In genomic region chr16:3717235-3718018, GRCh38 we compare ENCODE assay signal across 8 cellular contexts. TPM values are rescaled to one million over a fixed set of nuclear protein-coding genes. Genes with fewer than 3 reads are reported as not detected.
A peak's percentile ranks its signal among the peaks of the same experiment; 100 is the strongest.
DNase-seq lines count a peak whose midpoint lies in the region; ATAC-seq, FAIRE-seq and TF ChIP-seq lines count a peak whose summit lies in the region.

Gene TRAP1, minus strand, starts transcription at chr16:3717524. Its CDS starts 16 bp downstream, at chr16:3717508.

- H3K36me3 Mint-ChIP-seq in central memory CD8-positive, alpha-beta T cell (ENCODE audit: insufficient read depth): peaks cover 4% of the 10 kb centered on the region

- H3K9me1 ChIP-seq in keratinocyte (ENCODE audit: control insufficient read depth, extremely low read depth, insufficient read depth, low read length): peaks cover 2% of the 10 kb centered on the region

- H3K4me2 ChIP-seq in A549 (peak within 1 kb of the TSS; percentile 99), keratinocyte (ENCODE audit: control insufficient read depth, extremely low read depth, insufficient read depth, low read depth, low read length) (peak within 1 kb of the TSS; percentile 98)

- H3K4me1 Mint-ChIP-seq in central memory CD8-positive, alpha-beta T cell: peaks cover 32% of the 10 kb centered on the region

- DNase-seq in A549 (ENCODE audit: low read depth in 1 of 2, low spot score in 1 of 2): peak; percentile 82 to 85
- peak; percentile 74 for DNase-seq in NCI-H2227 treated with DMSO at 0.1 percent for 48 hours (lab: John Stamatoyannopoulos, UW)
- DNase-seq in central memory CD8-positive, alpha-beta T cell (ENCODE audit: low spot score in 2 of 2): peak; percentile 82 to 83
- DNase-seq in keratinocyte (ENCODE audit: low read depth, low spot score): no peak
- peak; percentile 96 for DNase-seq in stimulated activated CD4-positive, alpha-beta T cell treated with anti-CD3 and anti-CD28 coated beads, Interleukin-12 subunit alpha, Interleukin-12 subunit beta, amount 100 ng/mL, for 4 hours

- H3K27me3 Mint-ChIP-seq in central memory CD8-positive, alpha-beta T cell: no peaks in the 10 kb centered on the region

- CTCF ChIA-PET in A549 (lab: Yijun Ruan, JAX): interaction anchor here (0.7 to 1.0 kb wide), 4 partner anchors 8 to 537 kb away, joined by 3 to 5 read pairs (median 4); no protein-coding TSS in a partner anchor

- H3K4me1 ChIP-seq in A549 (peaks cover 3% of the 10 kb centered on the region; the same call in 1 of the 3 replicates), keratinocyte (ENCODE audit: control insufficient read depth, extremely low read depth, insufficient read depth, low read length) (peaks cover 10% of the 10 kb centered on the region)

- no peaks in the 10 kb centered on the region for H4K20me1 ChIP-seq in keratinocyte (ENCODE audit: control insufficient read depth, extremely low read depth, insufficient read depth, low read length)

- FAIRE-seq in A549 (lab: Jason Lieb, UNC) (no peak), keratinocyte (lab: Jason Lieb, UNC) (peak; percentile 9)

- H3K4me3 Mint-ChIP-seq in central memory CD8-positive, alpha-beta T cell: peak within 1 kb of the TSS; percentile 86

- H3K9ac ChIP-seq in keratinocyte (ENCODE audit: control insufficient read depth, extremely low read depth, insufficient read depth, low read length): peak within 1 kb of the TSS; percentile 95

- H3K9me3 ChIP-seq in A549: no peaks in the 10 kb centered on the region
- H3K9me3 ChIP-seq in keratinocyte (ENCODE audit: control insufficient read depth, low read depth, low read length): no peaks in the 10 kb centered on the region

- no peaks in the 10 kb centered on the region for H3K9me3 Mint-ChIP-seq in central memory CD8-positive, alpha-beta T cell

- 3% methylated on average over 14 of the region's 95 CpGs for WGBS in A549 (ENCODE audit: missing lambda C conversion rate)

- H3K4me3 ChIP-seq in A549: peak within 1 kb of the TSS; percentile 100
- peak within 1 kb of the TSS; percentile 86 to 93 (median 90) for H3K4me3 ChIP-seq in keratinocyte (ENCODE audit: control insufficient read depth in 2 of 3, extremely low read depth in 1 of 3, insufficient read depth in 2 of 3, low read depth in 1 of 3, low read length in 3 of 3)

- TF ChIP-seq CTCF in A549 (IDR thresholded peaks at IDR 0.05) (no peak), keratinocyte (optimal IDR thresholded peaks at IDR 0.05 in 1 of 3, IDR thresholded peaks at IDR 0.05 in 1 of 3, conservative IDR thresholded peaks at IDR 0.05 in 1 of 3; ENCODE audit: extremely low read depth in 1 of 3, insufficient read depth in 2 of 3, low read length in 3 of 3) (no peak)

- no peak for TF ChIP-seq RAD21 in A549 (conservative IDR thresholded peaks at IDR 0.05 in 1 of 2, IDR thresholded peaks at IDR 0.05 in 1 of 2)

- H3K27ac ChIP-seq in A549 (peak within 1 kb of the TSS; percentile 95 to 96), keratinocyte (ENCODE audit: control insufficient read depth, insufficient read depth, low read length) (peak within 1 kb of the TSS; percentile 89)

- no peak for TF ChIP-seq EP300 in A549 (IDR thresholded peaks at IDR 0.05)

- H3K27me3 ChIP-seq in keratinocyte (ENCODE audit: control insufficient read depth, extremely low read depth, insufficient read depth, low read length): no peaks in the 10 kb centered on the region

- POLR2A ChIA-PET in A549 (lab: Yijun Ruan, JAX): interaction anchor here (0.7 to 1.5 kb wide), 8 partner anchors 13 to 316 kb away, joined by 3 to 7 read pairs (median 4); partner anchors contain the start of genes CREBBP, ZNF174 and ZSCAN32

- peaks cover 42% of the 10 kb centered on the region for H3K79me2 ChIP-seq in keratinocyte (ENCODE audit: control insufficient read depth, insufficient read depth, low read length)

- peak within 1 kb of the TSS; percentile 39 for H3K27ac Mint-ChIP-seq in central memory CD8-positive, alpha-beta T cell (ENCODE audit: low read depth)

- ATAC-seq in A549 (peak; percentile 88 to 93), HG03066 (IDR thresholded peaks at IDR 0.05; ENCODE audit: low read depth, unreplicated experiment) (peak; percentile 85)
- ATAC-seq in activated CD4-positive, CD25-positive, alpha-beta regulatory T cell treated with anti-CD3 and anti-CD28 coated beads, Interleukin-2, amount 50 U/mL, for 24 hours: peak; percentile 92 to 93
- ATAC-seq in central memory CD8-positive, alpha-beta T cell (replicated peaks; ENCODE audit: extremely low read depth, poor library complexity, severe bottlenecking): peak; percentile 98

- dilution Hi-C loops in keratinocyte (cut with MboI; ENCODE audit: extremely low pct_ligation_motif_present, low sequenced_read_pairs): no loop called here

- peak within 1 kb of the TSS; percentile 96 for H2AFZ ChIP-seq in keratinocyte (ENCODE audit: control insufficient read depth, low read length)

- TF ChIP-seq POLR2A in A549 (IDR thresholded peaks at IDR 0.05; ENCODE audit: low read length) (peak; percentile 97), GM18526 (IDR thresholded peaks at IDR 0.05; ENCODE audit: extremely low read depth, insufficient read length) (peak; percentile 92)

- H3K36me3 ChIP-seq in keratinocyte (ENCODE audit: control insufficient read depth in 2 of 2, extremely low read depth in 1 of 2, insufficient read depth in 2 of 2, low read length in 2 of 2): peaks cover 0 to 3% of the 10 kb centered on the region in 2 experiments

TF ChIP-seq in A549, 52 proteins besides CTCF, POLR2A, EP300 and RAD21 (continues in another document):
- TF ChIP-seq NPAS2 (CRISPR knock-in tag; IDR thresholded peaks at IDR 0.05; ENCODE audit: borderline replicate concordance) (no peak), REST (IDR thresholded peaks at IDR 0.05) (no peak), HES2 (IDR thresholded peaks at IDR 0.05) (no peak), CEBPB (IDR thresholded peaks at IDR 0.05) (no peak), ATOH8 (CRISPR knock-in tag; IDR thresholded peaks at IDR 0.05; ENCODE audit: low read depth) (no peak), TP53 (CRISPR knock-in tag; IDR thresholded peaks at IDR 0.05) (no peak), MAFK (IDR thresholded peaks at IDR 0.05; ENCODE audit: partially characterized antibody) (no peak), ELK1 (IDR thresholded peaks at IDR 0.05; ENCODE audit: low read depth, low read length) (no peak), POLR2AphosphoS2 (conservative IDR thresholded peaks at IDR 0.05; ENCODE audit: low read length) (no peak)

RNA-seq across cellular contexts. Expression of gene TRAP1, which starts in this region (rescaled TPM):
- polyA plus RNA-seq in A549 (2011; rRNA removed) (198 and 204 TPM in 2 replicates), A549 (2017; fragmentation: RNase III; extraction: RNeasy Plus Mini Kit Qiagen cat#74134 plus additional on column Dnase treatment) (103 to 120 TPM (median 109 TPM) in 3 replicates), keratinocyte (92.1 to 136 TPM (median 106 TPM) in 3 replicates)
- polyA plus RNA-seq in A549 (2012; cell fraction: cytosol; rRNA removed): 342 TPM in 2 replicates
- 486 and 654 TPM in 2 replicates for polyA plus RNA-seq in A549 (2012; cell fraction: nucleus; rRNA removed)
- polyA minus RNA-seq in A549 (2011; rRNA and poly(A)+ RNA removed): 276 and 300 TPM in 2 replicates
- polyA plus RNA-seq in keratinocyte (2011; ENCODE audit: low read depth): 69.2 TPM
- 70.2 and 76.7 TPM in 2 replicates for polyA plus RNA-seq in keratinocyte (2011; cell fraction: cytosol; rRNA removed)
- polyA plus RNA-seq in keratinocyte (2011; cell fraction: nucleus; rRNA removed): 139 and 181 TPM in 2 replicates
- 102 and 104 TPM in 2 replicates for polyA plus RNA-seq in keratinocyte (2012; ENCODE audit: low replicate concordance)
- 150 to 340 TPM (median 154 TPM) in 3 replicates for polyA minus RNA-seq in keratinocyte
- 71.4 TPM for polyA minus RNA-seq in keratinocyte (2011; cell fraction: cytosol; rRNA and poly(A)+ RNA removed)
- polyA minus RNA-seq in keratinocyte (2011; cell fraction: nucleus; rRNA and poly(A)+ RNA removed): 63.1 and 76.1 TPM in 2 replicates
